20 cellular contexts compared by ENCODE assay signal in genomic region chr3:80734955-80735354, GRCh38.
"Had no signal": no experiment of that assay in that cellular context is flagged by ENCODE, and none has a peak within 500 bp of the region (broad histone marks: within the 10 kb centered on the region; RNA-seq: fewer than 3 reads in every experiment).

No MANE protein-coding gene starts in this region.

- DNase-seq: activated CD4-positive, alpha-beta T cell treated with anti-CD3 and anti-CD28 coated beads for 36 hours; activated CD4-positive, alpha-beta T cell treated with anti-CD3 and anti-CD28 coated beads, Interleukin-2, amount 50 U/mL, for 48 hours; activated gamma-delta T cell treated with Interleukin-2 at 50 U/mL for 16 hours; activated T-cell treated with anti-CD3 and anti-CD28 coated beads for 4 hours; adrenal gland; effector memory CD8-positive, alpha-beta T cell; foreskin keratinocyte; hippocampal formation; left cardiac atrium; lower lobe of right lung; stimulated activated naive CD8-positive, alpha-beta T cell treated with anti-CD3 and anti-CD28 coated beads, Interleukin-15, Interleukin-2, amounts not matched to agents 100 U/mL and 50 U/mL, for 24 hours; substantia nigra; tibial artery; uterus had no signal

- ATAC-seq: activated CD4-positive, alpha-beta T cell treated with anti-CD3 and anti-CD28 coated beads for 36 hours; activated naive CD4-positive, alpha-beta T cell treated with anti-CD3 and anti-CD28 coated beads, Interleukin-2, amount 50 U/mL, for 72 hours; effector memory CD8-positive, alpha-beta T cell; foreskin keratinocyte; left cardiac atrium; lower lobe of right lung; stimulated activated naive CD8-positive, alpha-beta T cell treated with anti-CD3 and anti-CD28 coated beads, Interleukin-15, Interleukin-2, amounts not matched to agents 100 U/mL and 50 U/mL, for 24 hours; WTC11 had no signal

- H3K4me3 Mint-ChIP-seq: activated CD4-positive, alpha-beta T cell treated with anti-CD3 and anti-CD28 coated beads for 36 hours; activated T-helper 1 cell treated with anti-CD3 and anti-CD28 coated beads, Interleukin-12 subunit alpha, Interleukin-12 subunit beta, Interleukin-2, Interleukin-4 antibody, amounts not matched to agents 30 ng/mL and 10 ng/mL and 1 ng/mL, durations not matched to agents 14 hours and 24 hours and 36 hours; effector memory CD8-positive, alpha-beta T cell; nephron; T-helper 2 cell treated with Interferon-gamma antibody and Interleukin-4, amounts not matched to agents 5 μg/mL and 100 μg/mL, for 36 hours; WTC11 had no signal

- H3K27ac ChIP-seq: adrenal gland, epithelial cell of prostate, foreskin keratinocyte, lower lobe of right lung, tibial artery, uterus had no signal

- H3K4me1 ChIP-seq: adrenal gland, foreskin keratinocyte, lower lobe of right lung, tibial artery, uterus had no signal

- H3K27me3 ChIP-seq: adrenal gland, foreskin keratinocyte, tibial artery, uterus had no signal

- H3K9me3 ChIP-seq: adrenal gland, lower lobe of right lung, tibial artery, uterus had no signal

- H3K36me3 Mint-ChIP-seq: activated naive CD4-positive, alpha-beta T cell treated with anti-CD3 and anti-CD28 coated beads, Interleukin-2, amount 50 U/mL, for 72 hours had no signal

- H3K36me3 ChIP-seq: adrenal gland, lower lobe of right lung, tibial artery, uterus had no signal

- H3K4me3 ChIP-seq: adrenal gland, lower lobe of right lung, tibial artery, uterus had no signal

- H3K27me3 Mint-ChIP-seq: activated CD4-positive, alpha-beta T cell treated with anti-CD3 and anti-CD28 coated beads for 36 hours; effector memory CD8-positive, alpha-beta T cell had no signal

- H3K4me1 Mint-ChIP-seq: activated CD4-positive, alpha-beta T cell treated with anti-CD3 and anti-CD28 coated beads for 36 hours had no signal

- H3K27ac Mint-ChIP-seq: activated CD4-positive, alpha-beta T cell treated with anti-CD3 and anti-CD28 coated beads for 36 hours; activated naive CD4-positive, alpha-beta T cell treated with anti-CD3 and anti-CD28 coated beads, Interleukin-2, amount 50 U/mL, for 72 hours; activated T-helper 1 cell treated with anti-CD3 and anti-CD28 coated beads, Interleukin-12 subunit alpha, Interleukin-12 subunit beta, Interleukin-2, Interleukin-4 antibody, amounts not matched to agents 30 ng/mL and 10 ng/mL and 1 ng/mL, durations not matched to agents 14 hours and 24 hours and 36 hours; effector memory CD8-positive, alpha-beta T cell; T-helper 2 cell treated with Interferon-gamma antibody and Interleukin-4, amounts not matched to agents 5 μg/mL and 100 μg/mL, for 36 hours; WTC11 had no signal
